8 cellular contexts compared by ENCODE assay signal in genomic region chr16:72467157-72467759, GRCh38.
DNase-seq lines count a peak whose midpoint lies in the region; ATAC-seq and TF ChIP-seq lines count a peak whose summit lies in the region.

No MANE protein-coding gene starts in this region.

- H3K27ac ChIP-seq in 22Rv1 (no peak overlapping the region), coronary artery (no peak overlapping the region)

- H3K4me3 ChIP-seq in WI38 (ENCODE audit: low read depth, low read length) (no peak overlapping the region), coronary artery (no peak overlapping the region), lower leg skin (ENCODE audit: low read depth, poor library complexity, severe bottlenecking) (no peak overlapping the region)

- DNase-seq in NCI-H128 (lab: John Stamatoyannopoulos, UW; ENCODE audit: unreplicated experiment) (peak; percentile 11), iPS-NIHi7 (ENCODE audit: extremely low spot score) (peak; percentile 50), coronary artery (ENCODE audit: low spot score) (no peak), lower leg skin (ENCODE audit: low spot score in 2 of 2) (no peak)

- no peak for ATAC-seq in HG03457 (IDR thresholded peaks at IDR 0.05; ENCODE audit: unreplicated experiment)

- no peak for TF ChIP-seq POLR2A in lower leg skin (IDR thresholded peaks at IDR 0.05)

- intact Hi-C loops in lower leg skin (cut with DNase I; ENCODE audit: low total_unique reads), result no loop called here

- 43 to 44% methylated on average over 3 of the region's 3 CpGs for WGBS in lower leg skin, 2 donors

- TF ChIP-seq CTCF in 22Rv1 (IDR thresholded peaks at IDR 0.05) (peak; percentile 82), GM12873 (IDR thresholded peaks at IDR 0.05; ENCODE audit: insufficient read depth, low read depth, low read length, missing control alignments) (peak; percentile 62), WI38 (IDR thresholded peaks at IDR 0.05; ENCODE audit: low read depth, low read length) (peak; percentile 40; the same call in 1 of the 2 replicates), coronary artery (IDR thresholded peaks at IDR 0.05) (no peak), lower leg skin (IDR thresholded peaks at IDR 0.05) (no peak)

Comparison
In these comparisons a context has a peak if more than half of its experiments do, and no peak if none do; other contexts are left out.
1. CTCF ChIP-seq: peak in 22Rv1 (single experiment), GM12873 (single experiment) and WI38 (single experiment); none in coronary artery (single experiment) and lower leg skin (0 of 3).
2. DNase-seq: peak in NCI-H128 (single experiment) and iPS-NIHi7 (single experiment); none in coronary artery (single experiment) and lower leg skin (0 of 2).